ENCODE assay signal across 8 cellular contexts in the genomic region with DNA sequence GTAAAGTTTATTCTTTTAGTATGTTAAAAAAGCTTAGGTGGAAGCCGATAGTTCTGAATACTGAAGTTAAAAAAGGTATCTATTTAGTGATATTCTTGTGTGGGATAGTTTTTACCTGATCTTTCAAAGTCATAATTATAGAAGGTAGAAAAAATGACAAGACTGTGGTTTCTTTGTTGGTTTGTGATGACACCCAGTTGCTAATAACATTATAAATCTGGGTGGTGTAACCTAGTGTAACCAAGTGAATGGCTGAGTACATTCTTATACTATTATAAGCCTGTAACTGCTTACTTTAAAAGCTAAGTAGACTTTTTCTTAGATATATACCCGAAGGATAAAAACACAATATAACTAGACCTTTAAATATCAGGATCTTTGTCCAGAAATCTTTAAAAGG. TPM values are rescaled to one million over a fixed set of nuclear protein-coding genes. Genes with fewer than 3 reads are reported as not detected.
A peak's percentile ranks its signal among the peaks of the same experiment; 100 is the strongest.
DNase-seq lines count a peak whose midpoint lies in the region; ATAC-seq and TF ChIP-seq lines count a peak whose summit lies in the region.

No MANE protein-coding gene starts in this region.

- H3K4me1 Mint-ChIP-seq in IgD-negative memory B cell, result peaks cover 39 to 58% (median 43%) of the 10 kb centered on the region in 3 donors

- H3K9me3 ChIP-seq in lower lobe of right lung, result no peaks in the 10 kb centered on the region

- peaks cover 47% of the 10 kb centered on the region for H3K4me1 ChIP-seq in lower lobe of right lung

- peak overlapping the region; percentile 47 to 99 (median 96) for H3K27ac Mint-ChIP-seq in IgD-negative memory B cell

- intact Hi-C loops in lower lobe of right lung (cut with DNase I), result no loop called here
- intact Hi-C loops in sciatic nerve (cut with DNase I), result no loop called here

- H3K27me3 ChIP-seq in lower lobe of right lung (ENCODE audit: low read depth), result no peaks in the 10 kb centered on the region

- H3K9me3 Mint-ChIP-seq in IgD-negative memory B cell, result no peaks in the 10 kb centered on the region

- TF ChIP-seq CTCF in AG10803 (conservative IDR thresholded peaks at IDR 0.05; ENCODE audit: low read length) (no peak), astrocyte of the cerebellum (IDR thresholded peaks at IDR 0.05; ENCODE audit: low read depth, low read length, missing control alignments) (no peak), lower lobe of right lung (IDR thresholded peaks at IDR 0.05) (no peak)

- H3K27me3 Mint-ChIP-seq in IgD-negative memory B cell, result no peaks in the 10 kb centered on the region

- peak overlapping the region; percentile 97 to 100 (median 98) for H3K4me3 Mint-ChIP-seq in IgD-negative memory B cell

- ATAC-seq in lower lobe of right lung (no peak), GM18858 (IDR thresholded peaks at IDR 0.05; ENCODE audit: unreplicated experiment) (no peak), sciatic nerve (no peak)

- peak; percentile 78 for DNase-seq in AG10803 (ENCODE audit: low read depth)
- no peak for DNase-seq in astrocyte of the cerebellum (ENCODE audit: low read depth)
- no peak for DNase-seq in lower lobe of right lung
- no peak for DNase-seq in NCI-H748 (lab: John Stamatoyannopoulos, UW; ENCODE audit: unreplicated experiment)
- DNase-seq in sciatic nerve (ENCODE audit: low spot score), result no peak
- no peak for DNase-seq in NCI-H748 treated with DMSO at 0.1 percent for 48 hours (lab: John Stamatoyannopoulos, UW)

- peaks cover 9% of the 10 kb centered on the region for H3K36me3 Mint-ChIP-seq in IgD-negative memory B cell

- H3K4me3 ChIP-seq in AG10803 (ENCODE audit: low read length) (peak overlapping the region; percentile 93), astrocyte of the cerebellum (ENCODE audit: low read depth, low read length) (peak overlapping the region; percentile 90), lower lobe of right lung (peak overlapping the region; percentile 71)

- H3K27ac ChIP-seq in lower lobe of right lung, result peak overlapping the region; percentile 97

- in situ Hi-C loops in astrocyte of the cerebellum (cut with HindIII; ENCODE audit: low sequenced_read_pairs), result no loop called here

- H3K36me3 ChIP-seq in lower lobe of right lung, result no peaks in the 10 kb centered on the region

RNA-seq across cellular contexts. Expression of a gene that starts 2.3 kb away (rescaled TPM):
- 64.6 TPM for polyA plus RNA-seq in IgD-negative memory B cell
- 53.2 TPM for total RNA-seq in lower lobe of right lung
- total RNA-seq in sciatic nerve, result 77.7 TPM
